22 cellular contexts compared by ENCODE assay signal in the genomic region with DNA sequence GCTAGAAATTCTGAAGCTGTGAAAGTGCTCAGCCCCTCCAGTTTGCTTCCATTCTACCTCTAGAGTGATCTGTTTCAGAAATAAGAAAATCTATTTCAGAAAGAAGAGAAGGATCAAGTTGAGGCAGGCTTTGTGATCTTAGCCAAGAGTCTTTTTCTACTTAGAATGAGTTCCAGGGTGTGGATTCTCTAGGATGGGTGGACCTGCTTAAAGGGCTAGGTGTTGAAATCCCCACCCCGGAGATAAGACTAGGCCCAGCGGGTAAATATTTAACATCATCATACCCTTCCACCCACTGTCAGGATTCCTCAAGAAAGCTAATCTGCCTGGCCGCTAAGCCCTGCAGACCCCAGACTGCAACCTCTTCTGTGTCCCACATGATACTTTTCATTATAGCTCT. TPM values are rescaled to one million over a fixed set of nuclear protein-coding genes. Genes with fewer than 3 reads are reported as not detected.
A peak's percentile ranks its signal among the peaks of the same experiment; 100 is the strongest.
DNase-seq lines count a peak whose midpoint lies in the region; ATAC-seq, FAIRE-seq and TF ChIP-seq lines count a peak whose summit lies in the region.
"Had no signal": no experiment of that assay in that cellular context is flagged by ENCODE, and none has a peak within 500 bp of the region (broad histone marks: within the 10 kb centered on the region; RNA-seq: fewer than 3 reads in every experiment).

No MANE protein-coding gene starts in this region.

- peaks cover 16% of the 10 kb centered on the region for H3K27me3 ChIP-seq in DOHH2 (ENCODE audit: control insufficient read depth, low read length)
- peaks cover 0 to 44% (median 0%) of the 10 kb centered on the region in 4 donors for H3K27me3 ChIP-seq in esophagus squamous epithelium
- H3K27me3 ChIP-seq in small intestine (ENCODE audit: control insufficient read depth in 2 of 2, insufficient read depth in 2 of 2, low read length in 2 of 2), result no peaks in the 10 kb centered on the region
- peaks cover 5% of the 10 kb centered on the region for H3K27me3 ChIP-seq in brain microvascular endothelial cell (replicated peaks)
- no peaks in the 10 kb centered on the region for H3K27me3 ChIP-seq in GM23338 (ENCODE audit: insufficient read depth)
- H3K27me3 ChIP-seq: MG63 had no signal

- H3K9me3 ChIP-seq in DOHH2 (ENCODE audit: control insufficient read depth, insufficient read depth, low read length), result no peaks in the 10 kb centered on the region
- H3K9me3 ChIP-seq in esophagus squamous epithelium, result no peaks in the 10 kb centered on the region
- H3K9me3 ChIP-seq in small intestine (ENCODE audit: control insufficient read depth, low read depth), result no peaks in the 10 kb centered on the region
- H3K9me3 ChIP-seq: HAP-1, MG63, SJSA1 had no signal

- no peak for TF ChIP-seq POLR2A in esophagus squamous epithelium (IDR thresholded peaks at IDR 0.05)

- H3K4me2 ChIP-seq in DOHH2 (ENCODE audit: low read length), result peak overlapping the region; percentile 76
- H3K4me2 ChIP-seq in GM23338, result no peak overlapping the region

- no peaks in the 10 kb centered on the region for H3F3A ChIP-seq in DOHH2 (ENCODE audit: control insufficient read depth, insufficient read depth)
- H3F3A ChIP-seq in GM23338 (replicated peaks; ENCODE audit: low read depth), result no peaks in the 10 kb centered on the region

- H3K4me1 ChIP-seq in DOHH2 (ENCODE audit: control insufficient read depth, low read length), result peaks cover 70% of the 10 kb centered on the region
- peaks cover 24 to 89% (median 43%) of the 10 kb centered on the region in 3 donors for H3K4me1 ChIP-seq in esophagus squamous epithelium
- peaks cover 10 to 19% of the 10 kb centered on the region in 2 donors for H3K4me1 ChIP-seq in small intestine (ENCODE audit: control insufficient read depth in 2 of 2, insufficient read depth in 1 of 2, low read depth in 1 of 2, low read length in 1 of 2)
- H3K4me1 ChIP-seq in GM23338 (ENCODE audit: insufficient read depth), result peaks cover 28% of the 10 kb centered on the region
- H3K4me1 ChIP-seq: SJSA1 had no signal

- ATAC-seq in GM19455 (IDR thresholded peaks at IDR 0.05; ENCODE audit: unreplicated experiment) (no peak), GM23338 (no peak)
- ATAC-seq: Panc1 had no signal

- H4K20me1 ChIP-seq in DOHH2 (ENCODE audit: control insufficient read depth, insufficient read depth, low read depth, low read length) (no peaks in the 10 kb centered on the region), GM23338 (replicated peaks; ENCODE audit: insufficient read depth) (peaks cover 4% of the 10 kb centered on the region; the same call in 1 of the 2 replicates)

- H3K27ac Mint-ChIP-seq in brain (peak overlapping the region in 3 of 5 experiments; percentile 32 to 92 (median 60)), GM23338 (no peak overlapping the region)

- intact Hi-C loops in esophagus squamous epithelium (cut with DNase I), result loop anchor here (10.0 kb wide), 1 partner anchor 145 kb away; a partner anchor contains a TSS

- H3K27me3 Mint-ChIP-seq in brain (peaks cover 2% of the 10 kb centered on the region), GM23338 (ENCODE audit: insufficient read depth, low read depth, poor library complexity) (peaks cover 21% of the 10 kb centered on the region)

- H3K9me2 ChIP-seq in DOHH2 (replicated peaks; ENCODE audit: control insufficient read depth, low read length), result no peaks in the 10 kb centered on the region
- no peaks in the 10 kb centered on the region for H3K9me2 ChIP-seq in GM23338 (ENCODE audit: insufficient read depth)

- H3K4me1 Mint-ChIP-seq in brain, result peaks cover 75% of the 10 kb centered on the region
- H3K4me1 Mint-ChIP-seq in GM23338, result peaks cover 48% of the 10 kb centered on the region

- H3K27ac ChIP-seq in DOHH2 (ENCODE audit: low read depth, low read length), result peak overlapping the region; percentile 58
- peak overlapping the region; percentile 25 to 68 (median 54) for H3K27ac ChIP-seq in esophagus squamous epithelium
- H3K27ac ChIP-seq in small intestine (ENCODE audit: low read depth in 1 of 2, low read length in 1 of 2), result peak overlapping the region in 1 of 2 donors; percentile 97
- H3K27ac ChIP-seq in brain microvascular endothelial cell, result no peak overlapping the region
- H3K27ac ChIP-seq in GM23338 (ENCODE audit: low read depth), result no peak overlapping the region
- H3K27ac ChIP-seq: SJSA1 had no signal

- no peak for TF ChIP-seq CTCF in DOHH2 (IDR thresholded peaks at IDR 0.05; ENCODE audit: low read depth, low read length, poor library complexity, severe bottlenecking)
- TF ChIP-seq CTCF in brain (conservative IDR thresholded peaks at IDR 0.05), result no peak
- no peak for TF ChIP-seq CTCF in esophagus squamous epithelium (IDR thresholded peaks at IDR 0.05)
- TF ChIP-seq CTCF in brain microvascular endothelial cell (IDR thresholded peaks at IDR 0.05; ENCODE audit: low read depth, low read length, missing control alignments), result no peak
- TF ChIP-seq CTCF in GM23338 (conservative IDR thresholded peaks at IDR 0.05; ENCODE audit: low read depth in 2 of 2), result no peak

- H2AFZ ChIP-seq in GM23338, result no peak overlapping the region

- DNase-seq in esophagus squamous epithelium (lab: John Stamatoyannopoulos, UW), result no peak
- DNase-seq in small intestine, result peak; percentile 77
- no peak for DNase-seq in brain microvascular endothelial cell
- DNase-seq in stimulated activated CD4-positive, alpha-beta T cell treated with anti-CD3 and anti-CD28 coated beads, Interleukin-2, amount 100 ng/mL, for 48 hours, result no peak
- no peak for DNase-seq in GM23338 (ENCODE audit: low spot score)
- DNase-seq: CD4-positive, CD25-positive, alpha-beta regulatory T cell; Karpas-422; MG63; NCI-H1048; NCI-H1436 treated with DMSO at 0.1 percent for 48 hours; NCI-H2029; NCI-H526 had no signal

- peaks cover 5% of the 10 kb centered on the region for H3K36me3 Mint-ChIP-seq in brain
- peaks cover 37% of the 10 kb centered on the region for H3K36me3 Mint-ChIP-seq in GM23338 (ENCODE audit: low read depth)
- H3K36me3 Mint-ChIP-seq: IgD-negative memory B cell had no signal

- H3K36me3 ChIP-seq in DOHH2 (ENCODE audit: control insufficient read depth, low read length) (no peaks in the 10 kb centered on the region), esophagus squamous epithelium (peaks cover 0 to 4% (median 0%) of the 10 kb centered on the region in 3 donors), small intestine (ENCODE audit: control insufficient read depth in 2 of 2, insufficient read depth in 2 of 2, low read length in 2 of 2) (no peaks in the 10 kb centered on the region), brain microvascular endothelial cell (replicated peaks) (no peaks in the 10 kb centered on the region), GM23338 (ENCODE audit: insufficient read depth) (0 out of 2 replicates have a peak, but pooled peaks cover 7% of the 10 kb centered on the region)
- H3K36me3 ChIP-seq: HAP-1, MG63, SJSA1 had no signal

- WGBS in esophagus squamous epithelium, 2 donors, result 37 to 60% methylated on average over 3 of the region's 3 CpGs
- WGBS in small intestine, 3 donors, result 8 to 63% (median 36%) methylated on average over 3 of the region's 3 CpGs

- peak overlapping the region in 1 of 5 experiments; percentile 38 for H3K4me3 Mint-ChIP-seq in brain
- H3K4me3 Mint-ChIP-seq in GM23338, result no peak overlapping the region
- H3K4me3 Mint-ChIP-seq: CD4-positive, CD25-positive, alpha-beta regulatory T cell had no signal

- H3K9me3 Mint-ChIP-seq in brain, result no peaks in the 10 kb centered on the region
- no peaks in the 10 kb centered on the region for H3K9me3 Mint-ChIP-seq in GM23338
- H3K9me3 Mint-ChIP-seq: CD4-positive, CD25-positive, alpha-beta regulatory T cell; IgD-negative memory B cell had no signal

- H3K4me3 ChIP-seq in DOHH2 (ENCODE audit: low read length) (peak overlapping the region; percentile 42), esophagus squamous epithelium (no peak overlapping the region), small intestine (ENCODE audit: low read depth in 1 of 2, low read length in 2 of 2) (no peak overlapping the region), brain microvascular endothelial cell (ENCODE audit: low read depth, low read length) (no peak overlapping the region), GM23338 (no peak overlapping the region)
- H3K4me3 ChIP-seq: HAP-1, MG63, SJSA1 had no signal

- H3K79me2 ChIP-seq in DOHH2 (ENCODE audit: control insufficient read depth, low read length), result no peaks in the 10 kb centered on the region
- H3K79me2 ChIP-seq in GM23338 (replicated peaks; ENCODE audit: insufficient read depth), result peaks cover 13% of the 10 kb centered on the region; the same call in 1 of the 2 replicates

- no peak for FAIRE-seq in small intestine (lab: Jason Lieb, UNC)
- FAIRE-seq: GM12891, GM18507, HTR-8/SVneo had no signal

- in situ Hi-C loops in brain microvascular endothelial cell (cut with HindIII; ENCODE audit: low pct_ligation_motif_present, low sequenced_read_pairs), result no loop called here

RNA-seq across cellular contexts. Expression of a gene that starts 5.8 kb away (rescaled TPM):
- polyA plus RNA-seq in brain (ENCODE audit: insufficient read depth, low read depth, low replicate concordance) (43.9 TPM), small intestine (10 to 100 TPM in 2 of 3 donors, 1 to 10 TPM in 1; 3.1 to 34.6 (median 18.1) TPM), GM23338 (2016; fragmentation: Nextera tagmentation; extraction: Ambion mirVana) (9.3 and 10.3 TPM in 2 replicates)
- 10 to 100 TPM in 1 of 4 donors, 1 to 10 TPM in 3; 4.2 to 12.0 (median 8.8) TPM for total RNA-seq in esophagus squamous epithelium
- total RNA-seq in GM23338 (2014; rRNA removed; shearing (Covaris generic)), result 23.5 and 27.6 TPM in 2 replicates
- total RNA-seq: CD4-positive, CD25-positive, alpha-beta regulatory T cell had no signal

RNA-seq across cellular contexts. Expression of a gene that starts 14.3 kb away (rescaled TPM):
- polyA plus RNA-seq in brain (ENCODE audit: insufficient read depth, low read depth, low replicate concordance) (825 TPM), small intestine (100 to 1,000 TPM; 384 to 472 (median 416) TPM), GM23338 (2016; fragmentation: Nextera tagmentation; extraction: Ambion mirVana) (53.7 and 58.2 TPM in 2 replicates)
- 100 to 1,000 TPM; 308 to 468 (median 357) TPM for total RNA-seq in esophagus squamous epithelium
- total RNA-seq in GM23338 (2014; rRNA removed; shearing (Covaris generic)), result 55.4 and 60.1 TPM in 2 replicates

RNA-seq across cellular contexts. Expression of a gene that starts 14.4 kb away (rescaled TPM):
- polyA plus RNA-seq in brain (ENCODE audit: insufficient read depth, low read depth, low replicate concordance) (not detected), small intestine (not detected), GM23338 (2016; fragmentation: Nextera tagmentation; extraction: Ambion mirVana) (not detected in 2 replicates)
- under 1 TPM in 2 of 4 donors, not detected in 2; 0.92 to 0.99 TPM for total RNA-seq in esophagus squamous epithelium
- total RNA-seq in GM23338 (2014; rRNA removed; shearing (Covaris generic)), result not detected in 2 replicates
- total RNA-seq: CD4-positive, CD25-positive, alpha-beta regulatory T cell; SJSA1 had no signal
- polyA plus RNA-seq: CD4-positive, CD25-positive, alpha-beta regulatory T cell; IgD-negative memory B cell had no signal

RNA-seq across cellular contexts. Expression of a gene that starts 39.6 kb away (rescaled TPM):
- polyA plus RNA-seq in brain (ENCODE audit: insufficient read depth, low read depth, low replicate concordance) (0.98 TPM), small intestine (1 to 10 TPM in 1 of 3 donors, under 1 TPM in 1, not detected in 1; 0.36 to 1.1 TPM), GM23338 (2016; fragmentation: Nextera tagmentation; extraction: Ambion mirVana) (0.19 and 0.36 TPM in 2 replicates)
- total RNA-seq in esophagus squamous epithelium, result under 1 TPM in 2 of 4 donors, not detected in 2; 0.48 to 0.95 TPM
- total RNA-seq in GM23338 (2014; rRNA removed; shearing (Covaris generic)), result not detected in 2 replicates

Comparison
In these comparisons a context has a peak if more than half of its experiments do, and no peak if none do; other contexts are left out.
1. H3K27ac ChIP-seq: peak in DOHH2 (single experiment) and esophagus squamous epithelium (4 of 4); none in brain microvascular endothelial cell (single experiment) and GM23338 (single experiment).